ENCODE assay signal across 24 cellular contexts in genomic region chr5:1042626-1043025, GRCh38. TPM values are rescaled to one million over a fixed set of nuclear protein-coding genes. Genes with fewer than 3 reads are reported as not detected.
DNase-seq lines count a peak whose midpoint lies in the region; ATAC-seq, FAIRE-seq and TF ChIP-seq lines count a peak whose summit lies in the region.
"Had no signal": no experiment of that assay in that cellular context is flagged by ENCODE, and none has a peak within 500 bp of the region (broad histone marks: within the 10 kb centered on the region; RNA-seq: fewer than 3 reads in every experiment).

No MANE protein-coding gene starts in this region.

- no peak for TF ChIP-seq RAD21 in H1 (IDR thresholded peaks at IDR 0.05 in 1 of 2, conservative IDR thresholded peaks at IDR 0.05 in 1 of 2; ENCODE audit: low read depth in 2 of 2, low read length in 2 of 2)

- POLR2A ChIA-PET in HEK293T (lab: Yijun Ruan, JAX), result no interaction called here
- POLR2A ChIA-PET in H1 (lab: Charles Lee; ENCODE audit: partially characterized antibody), result no interaction called here
- POLR2A ChIA-PET in A673 (lab: Charles Lee; ENCODE audit: low non-redundant PET), result no interaction called here

- H3K4me3 Mint-ChIP-seq in activated naive CD8-positive, alpha-beta T cell, result no peak overlapping the region
- no peak overlapping the region for H3K4me3 Mint-ChIP-seq in activated naive CD8-positive, alpha-beta T cell treated with anti-CD3 and anti-CD28 coated beads, Interleukin-2, amount 50 U/mL, for 24 hours
- H3K4me3 Mint-ChIP-seq in stimulated activated naive B cell treated with anti-CD40 and anti-IgM and Interleukin-4, amounts not matched to agents 10 μg/mL and 1 μg/mL and 100 μg/mL, for 72 hours, result peak overlapping the region in 1 of 2 donors; percentile 4
- H3K4me3 Mint-ChIP-seq: B cell, CD14-positive monocyte, H9 had no signal

- H2BK15ac ChIP-seq in H1 (ENCODE audit: low read length), result no peak overlapping the region

- H3K23me2 ChIP-seq in H1 (ENCODE audit: low read depth, low read length), result peaks cover 64% of the 10 kb centered on the region; the same call in 1 of the 2 replicates

- no peak overlapping the region for H4K8ac ChIP-seq in H1 (ENCODE audit: extremely low read depth, insufficient read depth, low read length)

- H3K4ac ChIP-seq in H1 (replicated peaks; ENCODE audit: insufficient read length, low read depth, low read length), result no peak overlapping the region

- H4K91ac ChIP-seq in H1 (replicated peaks; ENCODE audit: insufficient read length, low read length), result no peak overlapping the region

- H3K9me3 ChIP-seq in H1 (ENCODE audit: insufficient read depth in 2 of 2, low read depth in 1 of 2, low read length in 1 of 2) (peaks cover 10 to 50% of the 10 kb centered on the region in 2 experiments), A673 (ENCODE audit: low read depth, low read length, poor library complexity, severe bottlenecking) (peaks cover 6% of the 10 kb centered on the region)

- no peak overlapping the region for H2BK12ac ChIP-seq in H1 (ENCODE audit: low read depth, low read length)

- 88 to 99% methylated on average over 7 of the region's 7 CpGs for WGBS in H1 (ENCODE audit: extremely low coverage in 1 of 2, insufficient coverage in 1 of 2, insufficient read length in 1 of 2, insufficient replicate concordance in 2 of 2, low coverage in 1 of 2, low lambda C conversion rate in 2 of 2, missing lambda C conversion rate in 1 of 2), 2 experiments

- no TSS peak for BruUV-seq in A673 (replicated peaks; lab: Mats Ljungman, UMichigan)

- H3K4me3 ChIP-seq in H1 (ENCODE audit: extremely low read depth in 1 of 4, insufficient read depth in 2 of 4, low read depth in 3 of 4, low read length in 4 of 4) (no peak overlapping the region), A673 (ENCODE audit: low read depth, low read length, poor library complexity, severe bottlenecking) (no peak overlapping the region)
- H3K4me3 ChIP-seq: GM23248, SJSA1 had no signal

- no peak overlapping the region for H2BK20ac ChIP-seq in H1 (ENCODE audit: low read length)

- H3K27me3 ChIP-seq in H1 (replicated peaks in 1 of 4; ENCODE audit: control insufficient read depth in 3 of 4, extremely low read depth in 1 of 4, insufficient read depth in 3 of 4, low read length in 3 of 4) (no peaks in the 10 kb centered on the region), A673 (replicated peaks; ENCODE audit: insufficient read depth, low read depth, low read length, poor library complexity) (no peaks in the 10 kb centered on the region)
- H3K27me3 ChIP-seq: SJSA1 had no signal

- no peak for TF ChIP-seq POLR2A in H1 (IDR thresholded peaks at IDR 0.05; ENCODE audit: control extremely low read depth in 1 of 2, low read depth in 2 of 2, low read length in 2 of 2)

- H4K20me1 ChIP-seq in H1 (replicated peaks in 1 of 2; ENCODE audit: control insufficient read depth in 1 of 2, insufficient read depth in 2 of 2, low read length in 2 of 2), result peaks cover 0 to 13% of the 10 kb centered on the region in 2 experiments

- H4K5ac ChIP-seq in H1 (ENCODE audit: insufficient read length, low read depth, low read length), result no peak overlapping the region

- H3K9ac ChIP-seq in H1 (replicated peaks in 1 of 4; ENCODE audit: extremely low read depth in 1 of 4, low read depth in 3 of 4, low read length in 3 of 4), result no peak overlapping the region
- H3K9ac ChIP-seq: GM23248 had no signal

- no peak for FAIRE-seq in H1 (lab: Jason Lieb, UNC)
- FAIRE-seq: GM19239 had no signal

- no peak overlapping the region for H2AK5ac ChIP-seq in H1 (ENCODE audit: low read depth, low read length)

- H3K18ac ChIP-seq in H1 (ENCODE audit: extremely low read depth, low read length), result no peak overlapping the region

- no peak overlapping the region for H2AFZ ChIP-seq in H1 (ENCODE audit: low read length)
- H2AFZ ChIP-seq: GM23248 had no signal

- H3K27ac ChIP-seq in H1 (ENCODE audit: low read depth, low read length), result no peak overlapping the region
- H3K27ac ChIP-seq in A673 (ENCODE audit: low read depth, low read length, poor library complexity, severe bottlenecking), result no peak overlapping the region
- H3K27ac ChIP-seq: GM23248, SJSA1 had no signal

- H3K27ac Mint-ChIP-seq in activated naive CD8-positive, alpha-beta T cell, result peak overlapping the region; percentile 76
- no peak overlapping the region for H3K27ac Mint-ChIP-seq in activated naive CD8-positive, alpha-beta T cell treated with anti-CD3 and anti-CD28 coated beads, Interleukin-2, amount 50 U/mL, for 24 hours
- H3K27ac Mint-ChIP-seq in stimulated activated naive B cell treated with anti-CD40 and anti-IgM and Interleukin-4, amounts not matched to agents 10 μg/mL and 1 μg/mL and 100 μg/mL, for 72 hours, result peak overlapping the region; percentile 2
- H3K27ac Mint-ChIP-seq: B cell, CD14-positive monocyte, H9 had no signal

- no peaks in the 10 kb centered on the region for H3K27me3 Mint-ChIP-seq in activated naive CD8-positive, alpha-beta T cell
- peaks cover 2% of the 10 kb centered on the region for H3K27me3 Mint-ChIP-seq in activated naive CD8-positive, alpha-beta T cell treated with anti-CD3 and anti-CD28 coated beads, Interleukin-2, amount 50 U/mL, for 24 hours
- H3K27me3 Mint-ChIP-seq in stimulated activated naive B cell treated with anti-CD40 and anti-IgM and Interleukin-4, amounts not matched to agents 10 μg/mL and 1 μg/mL and 100 μg/mL, for 72 hours, result peaks cover 33% of the 10 kb centered on the region in 2 donors
- H3K27me3 Mint-ChIP-seq: B cell had no signal

- ATAC-seq in activated naive CD8-positive, alpha-beta T cell treated with anti-CD3 and anti-CD28 coated beads, Interleukin-2, amount 50 U/mL, for 24 hours, result no peak
- no peak for ATAC-seq in stimulated activated naive B cell treated with anti-CD40 and anti-IgM and Interleukin-4, amounts not matched to agents 10 μg/mL and 1 μg/mL and 100 μg/mL, for 72 hours (replicated peaks)

- no peaks in the 10 kb centered on the region; a peak in 1 of 7 replicates for H3K4me1 ChIP-seq in H1 (replicated peaks in 1 of 4; ENCODE audit: control insufficient read depth in 3 of 4, insufficient read depth in 4 of 4, low read length in 3 of 4)
- H3K4me1 ChIP-seq in A673 (ENCODE audit: insufficient read depth, low read length, poor library complexity, severe bottlenecking), result peaks cover 16% of the 10 kb centered on the region
- H3K4me1 ChIP-seq: SJSA1 had no signal

- CTCF ChIA-PET in HEK293T (lab: Yijun Ruan, JAX), result no interaction called here
- CTCF ChIA-PET in H1 (lab: Charles Lee; ENCODE audit: partially characterized antibody), result no interaction called here
- CTCF ChIA-PET in A673 (lab: Charles Lee), result no interaction called here

- H3K79me2 ChIP-seq in H1 (ENCODE audit: control insufficient read depth in 1 of 2, insufficient read depth in 2 of 2, low read length in 2 of 2), result no peaks in the 10 kb centered on the region

- no peak overlapping the region for H2BK5ac ChIP-seq in H1 (ENCODE audit: low read depth, low read length)

- H3K9me3 Mint-ChIP-seq in activated naive CD8-positive, alpha-beta T cell (ENCODE audit: low read depth), result peaks cover 36% of the 10 kb centered on the region
- peaks cover 69% of the 10 kb centered on the region for H3K9me3 Mint-ChIP-seq in activated naive CD8-positive, alpha-beta T cell treated with anti-CD3 and anti-CD28 coated beads, Interleukin-2, amount 50 U/mL, for 24 hours
- peaks cover 68 to 69% of the 10 kb centered on the region in 2 donors for H3K9me3 Mint-ChIP-seq in stimulated activated naive B cell treated with anti-CD40 and anti-IgM and Interleukin-4, amounts not matched to agents 10 μg/mL and 1 μg/mL and 100 μg/mL, for 72 hours

- TF ChIP-seq CTCF in H1 (IDR thresholded peaks at IDR 0.05; ENCODE audit: control extremely low read depth in 1 of 3, insufficient read depth in 1 of 3, low read depth in 1 of 3, low read length in 3 of 3) (no peak), A673 (conservative IDR thresholded peaks at IDR 0.05; ENCODE audit: low read depth, low read length) (no peak)

- no peak for DNase-seq in activated naive CD8-positive, alpha-beta T cell treated with anti-CD3 and anti-CD28 coated beads, Interleukin-2, amount 50 U/mL, for 24 hours
- DNase-seq in HEK293T (ENCODE audit: extremely low spot score) (no peak), H1 (ENCODE audit: low read depth in 1 of 2, low spot score in 2 of 2) (no peak), NCI-H1092 (lab: John Stamatoyannopoulos, UW) (no peak), A673 (ENCODE audit: low spot score) (no peak)
- no peak for DNase-seq in stimulated activated naive B cell treated with anti-CD40 and anti-IgM and Interleukin-4, amounts not matched to agents 10 μg/mL and 1 μg/mL and 100 μg/mL, for 72 hours
- DNase-seq: DMS153, GM23248, H9, KG1, MM.1S, NCI-H1417, NCI-H1694, NCI-H2029 treated with DMSO at 0.1 percent for 48 hours, NCI-H2227 treated with DMSO at 0.1 percent for 48 hours, NCI-H510A, NCI-H69, Right ventricle myocardium superior, RPMI8226 had no signal

- intact Hi-C loops in A673 (cut with micrococcal nuclease; ENCODE audit: unreplicated experiment), result no loop called here

- no peaks in the 10 kb centered on the region for H3K36me3 ChIP-seq in H1 (ENCODE audit: control insufficient read depth in 2 of 4, insufficient read depth in 4 of 4, low read length in 3 of 4)
- no peaks in the 10 kb centered on the region for H3K36me3 ChIP-seq in A673 (ENCODE audit: insufficient read depth, low read length, poor library complexity, severe bottlenecking)
- H3K36me3 ChIP-seq: SJSA1 had no signal

- no peak overlapping the region for H3K23ac ChIP-seq in H1 (ENCODE audit: insufficient read length)

- peak overlapping the region; percentile 69 for H3K56ac ChIP-seq in H1 (replicated peaks; ENCODE audit: insufficient read length, low read depth, low read length)

- no peak overlapping the region for H3K4me2 ChIP-seq in H1 (ENCODE audit: insufficient read depth in 1 of 2, low read depth in 2 of 2, low read length in 2 of 2)

- H3K4me1 Mint-ChIP-seq in activated naive CD8-positive, alpha-beta T cell (ENCODE audit: low read depth), result peaks cover 37% of the 10 kb centered on the region
- peaks cover 2% of the 10 kb centered on the region for H3K4me1 Mint-ChIP-seq in activated naive CD8-positive, alpha-beta T cell treated with anti-CD3 and anti-CD28 coated beads, Interleukin-2, amount 50 U/mL, for 24 hours
- peaks cover 10 to 21% of the 10 kb centered on the region in 2 donors for H3K4me1 Mint-ChIP-seq in stimulated activated naive B cell treated with anti-CD40 and anti-IgM and Interleukin-4, amounts not matched to agents 10 μg/mL and 1 μg/mL and 100 μg/mL, for 72 hours
- H3K4me1 Mint-ChIP-seq: B cell, CD14-positive monocyte had no signal

- no peak overlapping the region for H2BK120ac ChIP-seq in H1 (replicated peaks; ENCODE audit: low read depth, low read length)

- no peaks in the 10 kb centered on the region for H3K79me1 ChIP-seq in H1 (ENCODE audit: low read depth, low read length)

- no peaks in the 10 kb centered on the region for H3K36me3 Mint-ChIP-seq in activated naive CD8-positive, alpha-beta T cell
- peaks cover 21% of the 10 kb centered on the region for H3K36me3 Mint-ChIP-seq in activated naive CD8-positive, alpha-beta T cell treated with anti-CD3 and anti-CD28 coated beads, Interleukin-2, amount 50 U/mL, for 24 hours (ENCODE audit: low read depth)
- H3K36me3 Mint-ChIP-seq in stimulated activated naive B cell treated with anti-CD40 and anti-IgM and Interleukin-4, amounts not matched to agents 10 μg/mL and 1 μg/mL and 100 μg/mL, for 72 hours, result peaks cover 9 to 18% of the 10 kb centered on the region in 2 donors
- H3K36me3 Mint-ChIP-seq: CD14-positive monocyte had no signal

- no peak overlapping the region for H3K14ac ChIP-seq in H1 (ENCODE audit: insufficient read length)

- no peak for TF ChIP-seq EP300 in H1 (IDR thresholded peaks at IDR 0.05; ENCODE audit: borderline replicate concordance in 1 of 2, low read depth in 2 of 2, low read length in 2 of 2)

RNA-seq across cellular contexts. Expression of gene NKD2, which starts 34.0 kb away (rescaled TPM):
- total RNA-seq in H1 (2021; fragmentation: NEBNext Ultra II Directional; extraction: Animal tissue kit (Norgen Biotek cat#: 25700)), result 6.3 and 7.9 TPM in 2 replicates
- polyA plus RNA-seq in H1 (2011; rRNA removed), result 5.5 and 7.8 TPM in 2 replicates
- polyA plus RNA-seq in H1 (2011; cell fraction: cytosol; rRNA removed), result 6.4 TPM
- 32.5 TPM for polyA plus RNA-seq in H1 (2011; cell fraction: nucleus; rRNA removed)
- 3.0 to 8.7 TPM (median 8.2 TPM) in 4 replicates for polyA plus RNA-seq in H1 (2012, experiment 1 of 2)
- polyA plus RNA-seq in H1 (2012, experiment 2 of 2), result 3.8 TPM
- polyA plus RNA-seq in H1 (2013, experiment 1 of 2), result 6.7 TPM
- polyA plus RNA-seq in H1 (2013, experiment 2 of 2), result 5.7 TPM
- polyA minus RNA-seq in H1 (2011; rRNA and poly(A)+ RNA removed), result 1.2 and 1.3 TPM in 2 replicates
- polyA minus RNA-seq in H1 (2011; cell fraction: cytosol; rRNA and poly(A)+ RNA removed), result 3.6 TPM
- polyA minus RNA-seq in H1 (2011; cell fraction: nucleus; rRNA and poly(A)+ RNA removed), result 4.4 TPM
- 22.9 and 23.5 TPM in 2 replicates for total RNA-seq in A673 (2021)
- total RNA-seq: GM23248 had no signal
- polyA plus RNA-seq: CD14-positive monocyte, GM23248 had no signal
